Comparison of ENCODE assay signal across 23 cellular contexts in the genomic region with DNA sequence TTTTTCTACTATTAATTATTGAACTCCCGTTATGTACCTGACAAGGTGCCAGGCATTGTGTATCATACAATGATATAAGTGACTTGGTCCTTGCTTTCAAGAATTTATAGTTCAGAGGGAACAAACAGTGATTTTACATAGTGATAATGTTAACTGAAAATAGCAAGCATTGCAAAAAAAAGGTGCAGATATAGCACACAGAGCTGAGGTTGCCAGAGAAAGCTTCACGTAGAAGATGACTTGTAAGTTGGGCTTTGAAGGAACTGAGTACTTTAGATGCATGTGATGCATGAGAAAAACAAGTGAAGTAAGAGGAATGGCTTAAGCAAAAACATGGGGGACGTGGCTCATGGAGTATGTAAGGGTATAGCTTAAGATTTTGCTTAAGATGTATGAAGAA.
"Had no signal": no experiment of that assay in that cellular context is flagged by ENCODE, and none has a peak within 500 bp of the region (broad histone marks: within the 10 kb centered on the region; RNA-seq: fewer than 3 reads in every experiment).

No MANE protein-coding gene starts in this region.

- H3K27ac ChIP-seq: left ventricle myocardium inferior, ovary, right atrium auricular region, skin epidermis, stomach, testis, thyroid gland, transverse colon, upper lobe of left lung, vagina had no signal

- ATAC-seq: mucosa of descending colon; naive thymus-derived CD4-positive, alpha-beta T cell; natural killer cell treated with Interleukin-12 subunit alpha and Interleukin-12 subunit beta and Interleukin-15 and Interleukin-18, amount 100 ng/mL, for 72 hours; sciatic nerve; stimulated activated naive B cell treated with anti-CD40 and anti-IgM and Interleukin-4, amounts not matched to agents 10 μg/mL and 1 μg/mL and 100 μg/mL, for 72 hours; stimulated activated naive CD8-positive, alpha-beta T cell treated with anti-CD3 and anti-CD28 coated beads, Interleukin-15, Interleukin-2, amounts not matched to agents 100 U/mL and 50 U/mL, for 24 hours had no signal

- H3K4me1 ChIP-seq: left ventricle myocardium inferior, right atrium auricular region, stomach, testis, thyroid gland, transverse colon, upper lobe of left lung, vagina had no signal

- H3K4me3 ChIP-seq: left ventricle myocardium inferior, lung, mucosa of descending colon, ovary, right atrium auricular region, skin epidermis, stomach, testis, thyroid gland, transverse colon, upper lobe of left lung, vagina had no signal

- H3K36me3 ChIP-seq: left ventricle myocardium inferior, ovary, right atrium auricular region, stomach, thyroid gland, transverse colon, upper lobe of left lung, vagina had no signal

- H3K9me3 ChIP-seq: mucosa of descending colon, ovary, right atrium auricular region, testis, thyroid gland, transverse colon, upper lobe of left lung, vagina had no signal

- H3K27me3 ChIP-seq: ovary, right atrium auricular region, stomach, testis, thyroid gland, transverse colon, upper lobe of left lung, vagina had no signal

- DNase-seq: islet precursor cell; left ventricle myocardium inferior; mesendoderm; mucosa of descending colon; naive thymus-derived CD4-positive, alpha-beta T cell; ovary; stimulated activated CD4-positive, alpha-beta T cell treated with anti-CD3 and anti-CD28 coated beads, Interleukin-12 subunit alpha, Interleukin-12 subunit beta, amount 100 ng/mL, for 4 hours; stimulated activated CD4-positive, alpha-beta T cell treated with anti-CD3 and anti-CD28 coated beads, Interleukin-15, amount 100 ng/mL, for 24 hours; stimulated activated CD4-positive, alpha-beta T cell treated with anti-CD3 and anti-CD28 coated beads, Interleukin-2, amount 100 ng/mL, for 24 hours; stimulated activated CD4-positive, alpha-beta T cell treated with anti-CD3 and anti-CD28 coated beads, Interleukin-4, amount 100 ng/mL, for 1 hour; stimulated activated naive B cell treated with anti-CD40 and anti-IgM and Interleukin-4, amounts not matched to agents 10 μg/mL and 1 μg/mL and 100 μg/mL, for 72 hours; stimulated activated naive CD8-positive, alpha-beta T cell treated with anti-CD3 and anti-CD28 coated beads, Interleukin-15, Interleukin-2, amounts not matched to agents 100 U/mL and 50 U/mL, for 24 hours; stomach; testis; thyroid gland; transverse colon; upper lobe of left lung had no signal
